In the genomic region with DNA sequence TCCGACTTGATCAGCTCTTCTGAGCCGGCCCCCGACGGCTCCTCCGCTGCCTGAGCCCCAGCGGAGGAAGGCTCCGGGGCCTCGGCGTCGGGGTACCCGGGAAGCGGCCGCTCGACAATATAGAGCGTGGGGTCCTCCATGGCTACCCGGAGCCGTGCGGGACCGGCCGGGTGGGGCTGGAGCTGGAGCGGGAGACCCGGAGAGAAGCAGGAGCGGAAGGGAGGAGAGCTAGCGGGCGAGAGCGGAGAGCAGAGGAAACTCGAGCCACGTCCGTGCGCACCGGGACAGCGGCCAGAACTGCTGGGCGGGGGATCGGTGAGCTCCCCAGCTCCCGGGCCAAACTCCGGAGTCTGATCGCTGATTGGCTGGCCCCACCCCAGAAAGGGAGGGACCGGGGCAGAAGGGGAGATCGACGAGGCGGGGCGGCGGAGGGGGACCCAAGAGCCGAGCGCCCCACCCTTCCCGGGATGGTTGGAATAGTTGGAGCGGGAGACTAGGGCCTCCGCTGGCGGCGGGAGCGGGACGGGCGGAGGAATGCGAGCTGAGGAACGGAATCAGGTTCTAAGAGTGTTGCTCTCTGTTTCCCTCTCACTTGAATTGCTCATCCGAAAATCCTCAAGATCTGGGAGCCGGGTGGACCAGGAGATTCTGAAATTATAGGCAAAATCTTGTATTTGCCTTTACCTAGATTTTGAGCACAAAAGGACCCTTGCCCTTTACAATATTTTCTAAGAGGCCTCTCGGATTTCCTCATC, we compare ENCODE assay signal across 7 cellular contexts. TPM values are rescaled to one million over a fixed set of nuclear protein-coding genes. Genes with fewer than 3 reads are reported as not detected.
A peak's percentile ranks its signal among the peaks of the same experiment; 100 is the strongest.
DNase-seq lines count a peak whose midpoint lies in the region; ATAC-seq and TF ChIP-seq lines count a peak whose summit lies in the region.

Gene CAVIN1 (minus strand): TSS at position 299 of the 755 bp plus-strand sequence. CDS start 159 bp downstream, at position 140.

- H3K9me3 ChIP-seq in MM.1S (replicated peaks; ENCODE audit: insufficient read depth, low read length), result no peaks in the 10 kb centered on the region
- no peaks in the 10 kb centered on the region for H3K9me3 ChIP-seq in mucosa of stomach (ENCODE audit: control insufficient read depth, low read length)
- no peaks in the 10 kb centered on the region for H3K9me3 ChIP-seq in thyroid gland

- no peaks in the 10 kb centered on the region for H4K20me1 ChIP-seq in MM.1S (ENCODE audit: insufficient read depth, low read length)

- no peaks in the 10 kb centered on the region for H3K36me3 Mint-ChIP-seq in activated T-helper 17 cell treated with anti-CD3 and anti-CD28 coated beads, Interleukin-2, amount 50 U/mL, for 72 hours (ENCODE audit: low read depth)

- WGBS in thyroid gland, 2 donors, result 3 to 8% methylated on average over 12 to 36 of the region's 58 CpGs

- peaks cover 29% of the 10 kb centered on the region for H3K27me3 ChIP-seq in MM.1S (replicated peaks; ENCODE audit: insufficient read depth, low read length)
- peaks cover 29% of the 10 kb centered on the region for H3K27me3 ChIP-seq in mucosa of stomach (ENCODE audit: control insufficient read depth, insufficient read depth, low read length)
- H3K27me3 ChIP-seq in thyroid gland, result no peaks in the 10 kb centered on the region

- H3K36me3 ChIP-seq in MM.1S (replicated peaks; ENCODE audit: insufficient read depth, low read length), result no peaks in the 10 kb centered on the region
- no peaks in the 10 kb centered on the region for H3K36me3 ChIP-seq in mucosa of stomach (ENCODE audit: control insufficient read depth, insufficient read depth, low read length)
- no peaks in the 10 kb centered on the region for H3K36me3 ChIP-seq in thyroid gland

- H3K4me3 Mint-ChIP-seq in activated T-helper 17 cell treated with anti-CD3 and anti-CD28 coated beads, Interleukin-2, amount 50 U/mL, for 72 hours, result peak within 1 kb of the TSS; percentile 88

- peaks cover 14% of the 10 kb centered on the region for H3K4me1 Mint-ChIP-seq in activated T-helper 17 cell treated with anti-CD3 and anti-CD28 coated beads, Interleukin-2, amount 50 U/mL, for 72 hours

- peaks cover 7% of the 10 kb centered on the region for H3K27me3 Mint-ChIP-seq in activated T-helper 17 cell treated with anti-CD3 and anti-CD28 coated beads, Interleukin-2, amount 50 U/mL, for 72 hours

- no peaks in the 10 kb centered on the region for H3K9me2 ChIP-seq in MM.1S (replicated peaks; ENCODE audit: insufficient read depth, low read length)

- no peaks in the 10 kb centered on the region for H3F3A ChIP-seq in MM.1S (ENCODE audit: insufficient read depth, low read length)

- H3K9me3 Mint-ChIP-seq in activated T-helper 17 cell treated with anti-CD3 and anti-CD28 coated beads, Interleukin-2, amount 50 U/mL, for 72 hours, result no peaks in the 10 kb centered on the region

- peak within 1 kb of the TSS; percentile 40 for H2AFZ ChIP-seq in MM.1S (ENCODE audit: low read length)

- H3K4me2 ChIP-seq in MM.1S (ENCODE audit: low read depth, low read length), result peak within 1 kb of the TSS; percentile 47

- H3K27ac Mint-ChIP-seq in activated T-helper 17 cell treated with anti-CD3 and anti-CD28 coated beads, Interleukin-2, amount 50 U/mL, for 72 hours, result no peak within 1 kb of the TSS

- DNase-seq in GDM1 (lab: John Stamatoyannopoulos, UW) (peak; percentile 40), MM.1S (no peak), fibroblast of pulmonary artery (ENCODE audit: low read depth) (peak; percentile 98), thyroid gland (peak; percentile 99), SKM-1 treated with dmso at 0.1 percent for 144 hours (lab: John Stamatoyannopoulos, UW; ENCODE audit: unreplicated experiment) (no peak)

- H3K4me1 ChIP-seq in MM.1S (ENCODE audit: low read length) (peaks cover 6% of the 10 kb centered on the region; the same call in 1 of the 2 replicates), mucosa of stomach (ENCODE audit: control insufficient read depth, insufficient read depth, low read length) (peaks cover 19% of the 10 kb centered on the region), thyroid gland (peaks cover 12 to 16% of the 10 kb centered on the region in 2 donors)

- ATAC-seq in activated T-helper 17 cell treated with anti-CD3 and anti-CD28 coated beads, Interleukin-2, amount 50 U/mL, for 72 hours (replicated peaks), result peak; percentile 61

- intact Hi-C loops in thyroid gland (cut with DNase I), result loop anchor here (5.0 kb wide), 1 partner anchor 94 kb away; no protein-coding TSS in a partner anchor

- H3K79me2 ChIP-seq in MM.1S (ENCODE audit: low read length), result no peaks in the 10 kb centered on the region

- peak; percentile 96 to 97 for TF ChIP-seq POLR2A in thyroid gland (IDR thresholded peaks at IDR 0.05)

- H3K4me3 ChIP-seq in MM.1S (ENCODE audit: low read length), result peak within 1 kb of the TSS; percentile 19; the same call in 1 of the 2 replicates
- peak within 1 kb of the TSS; percentile 97 for H3K4me3 ChIP-seq in fibroblast of pulmonary artery (replicated peaks; ENCODE audit: low read depth, low read length)
- H3K4me3 ChIP-seq in mucosa of stomach (ENCODE audit: low read length), result peak within 1 kb of the TSS; percentile 46
- peak within 1 kb of the TSS; percentile 21 to 99 (median 81) for H3K4me3 ChIP-seq in thyroid gland (replicated peaks in 1 of 3)

- H3K9ac ChIP-seq in MM.1S (ENCODE audit: low read length) (no peak within 1 kb of the TSS), mucosa of stomach (ENCODE audit: low read length) (peak within 1 kb of the TSS; percentile 76)

- H3K27ac ChIP-seq in MM.1S (ENCODE audit: low read length), result no peak within 1 kb of the TSS
- peak within 1 kb of the TSS; percentile 91 to 98 (median 96) for H3K27ac ChIP-seq in thyroid gland

- TF ChIP-seq CTCF in MM.1S (IDR thresholded peaks at IDR 0.05; ENCODE audit: low read length) (no peak), fibroblast of pulmonary artery (IDR thresholded peaks at IDR 0.05; ENCODE audit: low read length, missing control alignments) (no peak), thyroid gland (IDR thresholded peaks at IDR 0.05) (no peak)

RNA-seq across cellular contexts. Expression of gene CAVIN1, which starts in this region (rescaled TPM):
- total RNA-seq in activated T-helper 17 cell treated with anti-CD3 and anti-CD28 coated beads, Interleukin-2, amount 50 U/mL, for 72 hours, result 1 to 10 TPM; 2.5 to 6.1 TPM
- 100 to 1,000 TPM; 173 to 199 (median 187) TPM for total RNA-seq in thyroid gland

Comparison
In these comparisons a context has a peak if more than half of its experiments do, and no peak if none do; other contexts are left out.
1. RNA of gene CAVIN1 (total RNA-seq): 173 to 199 TPM in thyroid gland; 2.5 to 6.1 TPM in activated T-helper 17 cell treated with anti-CD3 and anti-CD28 coated beads, Interleukin-2, amount 50 U/mL, for 72 hours; every median in the first group is over 10 times any median in the second.
2. DNase-seq: peak in GDM1 (single experiment), fibroblast of pulmonary artery (single experiment) and thyroid gland (2 of 2); none in MM.1S (single experiment) and SKM-1 treated with dmso at 0.1 percent for 144 hours (single experiment).
3. H3K4me3 ChIP-seq: peak in every context shown above with its lines; median percentile 97 in fibroblast of pulmonary artery; 81 in thyroid gland; 46 in mucosa of stomach; 19 in MM.1S.